ENCODE assay signal across 21 cellular contexts in genomic region chr19:48154003-48154402, GRCh38. TPM values are rescaled to one million over a fixed set of nuclear protein-coding genes. Genes with fewer than 3 reads are reported as not detected.
A peak's percentile ranks its signal among the peaks of the same experiment; 100 is the strongest.
DNase-seq lines count a peak whose midpoint lies in the region; ATAC-seq and TF ChIP-seq lines count a peak whose summit lies in the region.
"Had no signal": no experiment of that assay in that cellular context is flagged by ENCODE, and none has a peak within 500 bp of the region (broad histone marks: within the 10 kb centered on the region; RNA-seq: fewer than 3 reads in every experiment).

No MANE protein-coding gene starts in this region.

- H3K4me1 Mint-ChIP-seq in natural killer cell treated with Interleukin-12 subunit alpha and Interleukin-12 subunit beta and Interleukin-15 and Interleukin-18, amount 100 ng/mL, for 72 hours (ENCODE audit: low read depth in 2 of 2) = peaks cover 3 to 7% of the 10 kb centered on the region in 2 donors
- H3K4me1 Mint-ChIP-seq in natural killer cell = peaks cover 0 to under 1% of the 10 kb centered on the region in 2 donors
- H3K4me1 Mint-ChIP-seq: neural progenitor cell had no signal

- H3K27ac Mint-ChIP-seq in natural killer cell treated with Interleukin-12 subunit alpha and Interleukin-12 subunit beta and Interleukin-15 and Interleukin-18, amount 100 ng/mL, for 72 hours = peak overlapping the region; percentile 42 to 68
- no peak overlapping the region for H3K27ac Mint-ChIP-seq in natural killer cell
- H3K27ac Mint-ChIP-seq: neural progenitor cell had no signal

- intact Hi-C loops in natural killer cell (cut with micrococcal nuclease) = no loop called here

- no peaks in the 10 kb centered on the region for H3K9me3 Mint-ChIP-seq in natural killer cell treated with Interleukin-12 subunit alpha and Interleukin-12 subunit beta and Interleukin-15 and Interleukin-18, amount 100 ng/mL, for 72 hours
- H3K9me3 Mint-ChIP-seq in natural killer cell = no peaks in the 10 kb centered on the region
- H3K9me3 Mint-ChIP-seq: memory B cell, neural progenitor cell had no signal

- TF ChIP-seq CTCF in natural killer cell (IDR thresholded peaks at IDR 0.05) (no peak), VCaP (conservative IDR thresholded peaks at IDR 0.05) (no peak)

- no peaks in the 10 kb centered on the region for H3K27me3 Mint-ChIP-seq in natural killer cell treated with Interleukin-12 subunit alpha and Interleukin-12 subunit beta and Interleukin-15 and Interleukin-18, amount 100 ng/mL, for 72 hours
- no peaks in the 10 kb centered on the region for H3K27me3 Mint-ChIP-seq in natural killer cell (ENCODE audit: low read depth in 2 of 2)
- H3K27me3 Mint-ChIP-seq: memory B cell had no signal

- H3K4me3 Mint-ChIP-seq in natural killer cell treated with Interleukin-12 subunit alpha and Interleukin-12 subunit beta and Interleukin-15 and Interleukin-18, amount 100 ng/mL, for 72 hours = no peak overlapping the region
- no peak overlapping the region for H3K4me3 Mint-ChIP-seq in natural killer cell
- H3K4me3 Mint-ChIP-seq: memory B cell, neural progenitor cell had no signal

- H3K27ac ChIP-seq in VCaP = peak overlapping the region; percentile 83
- H3K27ac ChIP-seq: breast epithelium, gastrocnemius medialis, KMS-11, neural progenitor cell, suprapubic skin had no signal

- H3K36me3 Mint-ChIP-seq in natural killer cell treated with Interleukin-12 subunit alpha and Interleukin-12 subunit beta and Interleukin-15 and Interleukin-18, amount 100 ng/mL, for 72 hours = peaks cover 9% of the 10 kb centered on the region
- H3K36me3 Mint-ChIP-seq in natural killer cell = no peaks in the 10 kb centered on the region

- ATAC-seq in natural killer cell treated with Interleukin-12 subunit alpha and Interleukin-12 subunit beta and Interleukin-15 and Interleukin-18, amount 100 ng/mL, for 72 hours = no peak
- no peak for ATAC-seq in natural killer cell
- ATAC-seq: gastrocnemius medialis had no signal

- no peak for DNase-seq in natural killer cell treated with Interleukin-12 subunit alpha and Interleukin-12 subunit beta and Interleukin-15 and Interleukin-18, amount 100 ng/mL, for 72 hours (ENCODE audit: low spot score)
- DNase-seq in natural killer cell (no peak), iris pigment epithelial cell (ENCODE audit: low read depth) (peak; percentile 67), activated gamma-delta T cell (lab: John Stamatoyannopoulos, UW) (no peak), hypothalamus (lab: John Stamatoyannopoulos, UW) (no peak)
- DNase-seq in activated CD8-positive, alpha-beta memory T cell treated with anti-CD3 and anti-CD28 coated beads, Interleukin-2, amount 50 U/mL, for 4 hours = no peak
- DNase-seq: activated CD8-positive, alpha-beta memory T cell treated with anti-CD3 and anti-CD28 coated beads for 24 hours; Caco-2; EL; gastrocnemius medialis; kidney glomerular epithelial cell; NCI-H2029 treated with DMSO at 0.1 percent for 48 hours; NCI-H510A; spleen; stimulated activated CD8-positive, alpha-beta memory T cell treated with anti-CD3 and anti-CD28 coated beads, Interleukin-4, amount 100 ng/mL, for 48 hours had no signal

RNA-seq across cellular contexts. Expression of gene LIG1, which starts 16.1 kb away (rescaled TPM):
- 100 to 1,000 TPM in 1 of 2 donors, 10 to 100 TPM in 1; 65.8 to 172 TPM for total RNA-seq in natural killer cell treated with Interleukin-12 subunit alpha and Interleukin-12 subunit beta and Interleukin-15 and Interleukin-18, amount 100 ng/mL, for 72 hours
- total RNA-seq in natural killer cell = 10 to 100 TPM; 45.4 to 65.2 (median 57.2) TPM

RNA-seq across cellular contexts. Expression of gene ZSWIM9, which starts 16.5 kb away (rescaled TPM):
- 10 to 100 TPM in 1 of 2 donors, 1 to 10 TPM in 1; 6.2 to 16.8 TPM for total RNA-seq in natural killer cell treated with Interleukin-12 subunit alpha and Interleukin-12 subunit beta and Interleukin-15 and Interleukin-18, amount 100 ng/mL, for 72 hours
- 1 to 10 TPM; 4.0 to 7.0 (median 5.4) TPM for total RNA-seq in natural killer cell

RNA-seq across cellular contexts. Expression of gene PLA2G4C, which starts 43.4 kb away (rescaled TPM):
- 10 to 100 TPM in 1 of 2 donors, 1 to 10 TPM in 1; 8.2 to 17.2 TPM for total RNA-seq in natural killer cell treated with Interleukin-12 subunit alpha and Interleukin-12 subunit beta and Interleukin-15 and Interleukin-18, amount 100 ng/mL, for 72 hours
- total RNA-seq in natural killer cell = 1 to 10 TPM in 2 of 3 donors, under 1 TPM in 1; 0.86 to 5.1 (median 4.6) TPM

Comparison
In these comparisons a context has a peak if more than half of its experiments do, and no peak if none do; other contexts are left out.
1. H3K27ac Mint-ChIP-seq: peak in natural killer cell treated with Interleukin-12 subunit alpha and Interleukin-12 subunit beta and Interleukin-15 and Interleukin-18, amount 100 ng/mL, for 72 hours (2 of 2); none in natural killer cell (0 of 2).